ENCODE assay signal across 10 cellular contexts in genomic region chr4:158128540-158128939, GRCh38. TPM values are rescaled to one million over a fixed set of nuclear protein-coding genes. Genes with fewer than 3 reads are reported as not detected.
"Had no signal": no experiment of that assay in that cellular context is flagged by ENCODE, and none has a peak within 500 bp of the region (broad histone marks: within the 10 kb centered on the region; RNA-seq: fewer than 3 reads in every experiment).

No MANE protein-coding gene starts in this region.

- H3K27ac Mint-ChIP-seq: H9, HFFc6 had no signal

- H2AFZ ChIP-seq: GM23248 had no signal

- H3K27ac ChIP-seq: GM23248 had no signal

- H3K9me3 Mint-ChIP-seq: H9, HFFc6 had no signal

- FAIRE-seq: H1, H54, HTR-8/SVneo, K562 had no signal

- DNase-seq: GM23248, H9, HFFc6, IMR-90, KG1 had no signal

- H3K4me3 ChIP-seq: GM23248, K562 had no signal

- ATAC-seq: HCT116, K562 had no signal

- H3K4me3 Mint-ChIP-seq: H9, HFFc6 had no signal

RNA-seq across cellular contexts. Expression of gene GASK1B, which starts 44.3 kb away (rescaled TPM):
- total RNA-seq: H1, H9 had no signal
- polyA plus RNA-seq: H1 had no signal
